8 cellular contexts compared by ENCODE assay signal in the genomic region with DNA sequence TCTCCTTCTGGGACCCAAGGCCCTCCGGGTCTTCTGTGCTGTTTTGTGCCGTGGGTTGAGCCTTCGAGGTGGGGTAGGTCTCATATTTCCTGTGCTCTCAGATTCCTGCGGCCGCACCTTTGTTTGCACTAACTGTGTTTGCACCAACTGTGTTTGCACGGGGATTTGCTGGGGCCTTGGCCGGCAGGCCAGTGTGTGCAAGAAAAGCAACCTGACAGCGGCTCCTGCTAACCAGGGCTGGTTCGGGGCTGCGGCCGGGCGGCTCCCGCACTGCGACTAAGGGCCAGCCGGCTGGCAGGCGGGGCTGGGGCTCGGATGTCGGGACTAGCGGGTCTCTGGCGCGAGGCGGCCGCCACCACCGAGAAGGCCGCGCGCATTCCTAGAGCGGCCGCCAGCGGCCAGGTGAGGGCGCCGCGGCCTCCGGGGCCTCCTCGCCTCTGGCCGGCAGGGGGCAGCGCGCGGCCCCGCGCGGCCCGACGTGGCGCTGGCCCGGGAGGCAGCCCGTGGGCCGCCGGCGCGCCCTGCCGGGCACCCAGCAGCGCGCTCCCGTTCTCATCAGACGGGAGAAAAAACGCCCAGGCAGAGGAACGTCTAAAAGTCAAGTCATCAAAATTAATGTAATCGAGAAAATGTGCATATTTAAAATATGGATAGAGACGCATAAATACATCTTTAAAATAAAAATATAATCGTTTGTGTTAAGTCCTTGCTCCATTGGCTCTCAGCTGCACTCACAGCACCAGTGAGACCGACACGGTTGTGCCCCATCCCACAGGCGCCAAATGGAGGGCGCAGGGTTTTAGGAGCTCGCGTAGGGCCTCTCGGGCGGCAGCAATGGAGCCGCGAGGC. TPM values are rescaled to one million over a fixed set of nuclear protein-coding genes. Genes with fewer than 3 reads are reported as not detected.
DNase-seq lines count a peak whose midpoint lies in the region; ATAC-seq and TF ChIP-seq lines count a peak whose summit lies in the region.

No MANE protein-coding gene starts in this region.

- intact Hi-C loops in lower lobe of right lung (cut with DNase I) = no loop called here

- no peaks in the 10 kb centered on the region for H3K36me3 ChIP-seq in lower lobe of right lung

- ATAC-seq in GM18868 (IDR thresholded peaks at IDR 0.05; ENCODE audit: unreplicated experiment) (peak; percentile 92), HG03095 (IDR thresholded peaks at IDR 0.05; ENCODE audit: unreplicated experiment) (peak; percentile 97), lower lobe of right lung (peak; percentile 97 to 98)

- no peaks in the 10 kb centered on the region for H3K9me3 ChIP-seq in lower lobe of right lung

- peak; percentile 58 for TF ChIP-seq CTCF in lower lobe of right lung (IDR thresholded peaks at IDR 0.05)

- H3K27me3 ChIP-seq in lower lobe of right lung (ENCODE audit: low read depth) = no peaks in the 10 kb centered on the region

- H3K27ac ChIP-seq in lower lobe of right lung = peak overlapping the region; percentile 71

- H3K4me1 ChIP-seq in lower lobe of right lung = peaks cover 17% of the 10 kb centered on the region

- DNase-seq in AG20443 (ENCODE audit: low spot score) (peak; percentile 97), NCI-H2171 (lab: John Stamatoyannopoulos, UW) (peak; percentile 80), dermis microvascular lymphatic vessel endothelial cell (ENCODE audit: low read depth in 2 of 2) (peak; percentile 63 to 86), lower lobe of right lung (peak; percentile 80)
- peak; percentile 76 for DNase-seq in activated CD4-positive, alpha-beta T cell treated with anti-CD3 and anti-CD28 coated beads for 48 hours
- DNase-seq in stimulated activated CD8-positive, alpha-beta memory T cell treated with anti-CD3 and anti-CD28 coated beads, Interleukin-12 subunit alpha, Interleukin-12 subunit beta, amount 100 ng/mL, for 1 hour (ENCODE audit: low read depth) = peak; percentile 46

- peak overlapping the region; percentile 61 for H3K4me3 ChIP-seq in lower lobe of right lung

RNA-seq across cellular contexts. Expression of gene ZNF777, which starts 38.6 kb away (rescaled TPM):
- total RNA-seq in dermis microvascular lymphatic vessel endothelial cell (2.1 and 4.3 TPM in 2 replicates), lower lobe of right lung (8.6 TPM)

Comparison
In these comparisons a context has a peak if more than half of its experiments do, and no peak if none do; other contexts are left out.
1. Peak in every context shown above with its lines: DNase-seq, ATAC-seq, H3K4me3 ChIP-seq and H3K27ac ChIP-seq.
2. DNase-seq: peak in every context shown above with its lines; median percentile 97 in AG20443; 80 in NCI-H2171; 80 in lower lobe of right lung; 76 in activated CD4-positive, alpha-beta T cell treated with anti-CD3 and anti-CD28 coated beads for 48 hours; 74 in dermis microvascular lymphatic vessel endothelial cell; 46 in stimulated activated CD8-positive, alpha-beta memory T cell treated with anti-CD3 and anti-CD28 coated beads, Interleukin-12 subunit alpha, Interleukin-12 subunit beta, amount 100 ng/mL, for 1 hour.